Comparison of ENCODE assay signal across 16 cellular contexts in the genomic region with DNA sequence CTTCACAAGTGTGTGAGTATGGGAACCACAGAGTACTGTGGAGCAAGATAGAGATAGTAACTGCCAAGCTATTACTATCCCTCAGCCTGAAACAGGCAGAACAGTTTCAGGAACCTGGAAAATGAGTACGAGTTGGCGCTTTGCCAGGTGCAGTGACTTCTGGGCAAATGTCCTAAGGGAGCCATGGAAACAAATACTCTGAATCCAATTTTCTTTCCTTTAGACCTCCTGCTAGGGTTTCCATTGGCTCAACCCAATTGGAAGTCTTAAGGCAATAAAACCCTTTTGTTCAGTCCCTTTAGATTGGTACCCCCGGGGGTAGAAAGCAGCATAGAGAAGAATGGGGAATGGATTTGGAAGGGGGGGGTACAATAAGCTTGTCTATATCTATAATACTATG.
DNase-seq lines count a peak whose midpoint lies in the region; ATAC-seq and TF ChIP-seq lines count a peak whose summit lies in the region.
"Had no signal": no experiment of that assay in that cellular context is flagged by ENCODE, and none has a peak within 500 bp of the region (broad histone marks: within the 10 kb centered on the region; RNA-seq: fewer than 3 reads in every experiment).

No MANE protein-coding gene starts in this region.

- H3K9me3 Mint-ChIP-seq in natural killer cell treated with Interleukin-12 subunit alpha and Interleukin-12 subunit beta and Interleukin-15 and Interleukin-18, amount 100 ng/mL, for 72 hours = peaks cover 14% of the 10 kb centered on the region

- TF ChIP-seq CTCF in ovary (IDR thresholded peaks at IDR 0.05) = no peak

- H3K36me3 ChIP-seq in HAP-1 (replicated peaks) = no peaks in the 10 kb centered on the region
- H3K36me3 ChIP-seq in ovary = no peaks in the 10 kb centered on the region
- H3K36me3 ChIP-seq: ascending aorta; BLaER1 treated with 17β-estradiol and CSF1 and Interleukin-3, amounts not matched to agents 10 nM and 100 nM had no signal

- no peaks in the 10 kb centered on the region for H3K4me1 Mint-ChIP-seq in natural killer cell treated with Interleukin-12 subunit alpha and Interleukin-12 subunit beta and Interleukin-15 and Interleukin-18, amount 100 ng/mL, for 72 hours (ENCODE audit: low read depth in 2 of 2)
- H3K4me1 Mint-ChIP-seq: activated CD8-positive, alpha-beta memory T cell treated with anti-CD3 and anti-CD28 coated beads, Interleukin-2, amount 10 ng/mL, durations not matched to agents 7 days and 5 days; T-helper 17 cell had no signal

- no peak overlapping the region for H3K27ac ChIP-seq in ovary
- H3K27ac ChIP-seq: ascending aorta; BLaER1 treated with 17β-estradiol and CSF1 and Interleukin-3, amounts not matched to agents 10 nM and 100 nM; coronary artery had no signal

- DNase-seq in HAP-1 (ENCODE audit: low spot score in 2 of 2) (peak; percentile 74 to 75), NCI-H2029 (lab: John Stamatoyannopoulos, UW) (peak; percentile 45), NCI-H82 (lab: John Stamatoyannopoulos, UW) (peak; percentile 83), pons (ENCODE audit: low spot score) (peak; percentile 30), ovary (no peak), CD1c-positive myeloid dendritic cell (ENCODE audit: extremely low spot score) (no peak)
- no peak for DNase-seq in natural killer cell treated with Interleukin-12 subunit alpha and Interleukin-12 subunit beta and Interleukin-15 and Interleukin-18, amount 100 ng/mL, for 72 hours (ENCODE audit: low spot score)
- DNase-seq: activated CD4-positive, CD25-positive, alpha-beta regulatory T cell; activated CD8-positive, alpha-beta memory T cell treated with anti-CD3 and anti-CD28 coated beads, Interleukin-2, amount 10 ng/mL, durations not matched to agents 7 days and 5 days; mesenchymal stem cell; Right ventricle myocardium superior; T-helper 17 cell had no signal

- H3K4me3 Mint-ChIP-seq in natural killer cell treated with Interleukin-12 subunit alpha and Interleukin-12 subunit beta and Interleukin-15 and Interleukin-18, amount 100 ng/mL, for 72 hours = no peak overlapping the region
- H3K4me3 Mint-ChIP-seq: activated CD8-positive, alpha-beta memory T cell treated with anti-CD3 and anti-CD28 coated beads, Interleukin-2, amount 10 ng/mL, durations not matched to agents 7 days and 5 days; T-helper 17 cell had no signal

- no peaks in the 10 kb centered on the region for H3K36me3 Mint-ChIP-seq in natural killer cell treated with Interleukin-12 subunit alpha and Interleukin-12 subunit beta and Interleukin-15 and Interleukin-18, amount 100 ng/mL, for 72 hours
- H3K36me3 Mint-ChIP-seq: activated CD8-positive, alpha-beta memory T cell treated with anti-CD3 and anti-CD28 coated beads, Interleukin-2, amount 10 ng/mL, durations not matched to agents 7 days and 5 days had no signal

- TF ChIP-seq POLR2A in ovary (IDR thresholded peaks at IDR 0.05) = no peak

- H3K4me1 ChIP-seq in HAP-1 (peaks cover 9% of the 10 kb centered on the region), ovary (ENCODE audit: insufficient read depth) (no peaks in the 10 kb centered on the region)
- H3K4me1 ChIP-seq: ascending aorta; BLaER1 treated with 17β-estradiol and CSF1 and Interleukin-3, amounts not matched to agents 10 nM and 100 nM had no signal

- TF ChIP-seq EP300 in ovary (IDR thresholded peaks at IDR 0.05) = no peak

- intact Hi-C loops in ovary (cut with DNase I) = no loop called here

- no peaks in the 10 kb centered on the region for H3K27me3 ChIP-seq in HAP-1 (ENCODE audit: low read depth)
- H3K27me3 ChIP-seq in ovary = no peaks in the 10 kb centered on the region
- H3K27me3 ChIP-seq: ascending aorta; BLaER1 treated with 17β-estradiol and CSF1 and Interleukin-3, amounts not matched to agents 10 nM and 100 nM had no signal

- H3K4me3 ChIP-seq in HAP-1 (no peak overlapping the region), ovary (no peak overlapping the region)
- H3K4me3 ChIP-seq: ascending aorta; BLaER1 treated with 17β-estradiol and CSF1 and Interleukin-3, amounts not matched to agents 10 nM and 100 nM; coronary artery had no signal

- WGBS in ovary, 3 donors = 69 to 74% (median 72%) methylated on average over 3 of the region's 3 CpGs

- H3K9me3 ChIP-seq in HAP-1 (no peaks in the 10 kb centered on the region), ovary (no peaks in the 10 kb centered on the region)
- H3K9me3 ChIP-seq: ascending aorta had no signal

- no peak for ATAC-seq in natural killer cell treated with Interleukin-12 subunit alpha and Interleukin-12 subunit beta and Interleukin-15 and Interleukin-18, amount 100 ng/mL, for 72 hours
- ATAC-seq: activated CD8-positive, alpha-beta memory T cell treated with anti-CD3 and anti-CD28 coated beads, Interleukin-2, amount 10 ng/mL, durations not matched to agents 7 days and 5 days; right cardiac atrium; T-helper 17 cell had no signal

- H3K27me3 Mint-ChIP-seq in natural killer cell treated with Interleukin-12 subunit alpha and Interleukin-12 subunit beta and Interleukin-15 and Interleukin-18, amount 100 ng/mL, for 72 hours = no peaks in the 10 kb centered on the region
- H3K27me3 Mint-ChIP-seq: activated CD8-positive, alpha-beta memory T cell treated with anti-CD3 and anti-CD28 coated beads, Interleukin-2, amount 10 ng/mL, durations not matched to agents 7 days and 5 days; T-helper 17 cell had no signal

- H3K27ac Mint-ChIP-seq in natural killer cell treated with Interleukin-12 subunit alpha and Interleukin-12 subunit beta and Interleukin-15 and Interleukin-18, amount 100 ng/mL, for 72 hours = no peak overlapping the region
- H3K27ac Mint-ChIP-seq: activated CD8-positive, alpha-beta memory T cell treated with anti-CD3 and anti-CD28 coated beads, Interleukin-2, amount 10 ng/mL, durations not matched to agents 7 days and 5 days; T-helper 17 cell had no signal

- in situ Hi-C loops in HAP-1 (cut with MboI; ENCODE audit: low sequenced_read_pairs) = no loop called here

Comparison
In these comparisons a context has a peak if more than half of its experiments do, and no peak if none do; other contexts are left out.
1. DNase-seq: peak in HAP-1 (2 of 2), NCI-H2029 (single experiment), NCI-H82 (single experiment) and pons (single experiment); none in natural killer cell treated with Interleukin-12 subunit alpha and Interleukin-12 subunit beta and Interleukin-15 and Interleukin-18, amount 100 ng/mL, for 72 hours (single experiment), ovary (0 of 5) and CD1c-positive myeloid dendritic cell (single experiment).